10 cellular contexts compared by ENCODE assay signal in genomic region chr3:35638640-35639250, GRCh38. TPM values are rescaled to one million over a fixed set of nuclear protein-coding genes. Genes with fewer than 3 reads are reported as not detected.
DNase-seq lines count a peak whose midpoint lies in the region; ATAC-seq and TF ChIP-seq lines count a peak whose summit lies in the region.
"Had no signal": no experiment of that assay in that cellular context is flagged by ENCODE, and none has a peak within 500 bp of the region (broad histone marks: within the 10 kb centered on the region; RNA-seq: fewer than 3 reads in every experiment).

No MANE protein-coding gene starts in this region.

- H3K18ac ChIP-seq in mesenchymal stem cell (ENCODE audit: low read depth in 1 of 2, low read length in 2 of 2): peak overlapping the region in 1 of 2 experiments; percentile 8

- H3K4me2 ChIP-seq in SK-N-SH (peak overlapping the region; percentile 81), mesenchymal stem cell (ENCODE audit: low read length, poor library complexity, severe bottlenecking) (peak overlapping the region; percentile 76)

- H3K27me3 ChIP-seq in SK-N-SH (ENCODE audit: insufficient read depth) (no peaks in the 10 kb centered on the region), mesenchymal stem cell (ENCODE audit: control insufficient read depth in 1 of 2, insufficient read depth in 1 of 2, low read length in 2 of 2) (peaks cover 0 to 46% of the 10 kb centered on the region in 2 experiments), testis (no peaks in the 10 kb centered on the region)

- POLR2A ChIA-PET in SK-N-SH (lab: Yijun Ruan, JAX): no interaction called here

- peak overlapping the region in 1 of 2 experiments; percentile 72 for H3K23ac ChIP-seq in mesenchymal stem cell (ENCODE audit: low read length in 2 of 2)

- H3K36me3 ChIP-seq in SK-N-SH (replicated peaks in 1 of 2; ENCODE audit: control insufficient read depth in 1 of 2, insufficient read depth in 2 of 2, low read length in 1 of 2) (no peaks in the 10 kb centered on the region), mesenchymal stem cell (ENCODE audit: control insufficient read depth in 1 of 2, insufficient read depth in 2 of 2, low read depth in 1 of 2, low read length in 2 of 2) (no peaks in the 10 kb centered on the region), testis (ENCODE audit: low read depth, missing control alignments) (no peaks in the 10 kb centered on the region)

- no peak overlapping the region for H3K4ac ChIP-seq in mesenchymal stem cell (ENCODE audit: low read depth in 1 of 2, low read length in 2 of 2)

- H2BK120ac ChIP-seq in mesenchymal stem cell (ENCODE audit: low read depth, low read length): no peak overlapping the region

- H3F3A ChIP-seq in SK-N-SH (replicated peaks; ENCODE audit: insufficient read depth): no peaks in the 10 kb centered on the region

- TF ChIP-seq RAD21 in SK-N-SH (IDR thresholded peaks at IDR 0.05; ENCODE audit: low read length): no peak

- H2AFZ ChIP-seq in SK-N-SH (ENCODE audit: low read depth): no peak overlapping the region
- H2AFZ ChIP-seq in mesenchymal stem cell (ENCODE audit: low read depth, low read length): peak overlapping the region; percentile 3

- H3K27ac ChIP-seq in SK-N-SH (ENCODE audit: low read depth in 2 of 2, low read length in 1 of 2) (no peak overlapping the region), mesenchymal stem cell (ENCODE audit: low read length, poor library complexity, severe bottlenecking) (no peak overlapping the region), testis (no peak overlapping the region)

- peak overlapping the region; percentile 40 for H2BK15ac ChIP-seq in mesenchymal stem cell (ENCODE audit: low read depth, poor library complexity, severe bottlenecking)

- H3K79me1 ChIP-seq in mesenchymal stem cell (replicated peaks; ENCODE audit: low read length, poor library complexity, severe bottlenecking): no peaks in the 10 kb centered on the region

- DNase-seq in SK-N-SH (no peak), cerebellar cortex (ENCODE audit: low spot score) (peak; percentile 58), mesenchymal stem cell (no peak), testis (no peak), activated gamma-delta T cell (lab: John Stamatoyannopoulos, UW) (no peak), NCI-H2029 treated with DMSO at 0.1 percent for 48 hours (lab: John Stamatoyannopoulos, UW) (no peak)
- DNase-seq: stimulated activated CD4-positive, alpha-beta T cell treated with anti-CD3 and anti-CD28 coated beads, Interleukin-4, amount 100 ng/mL, for 4 hours had no signal

- WGBS in SK-N-SH (ENCODE audit: low lambda C conversion rate): 58% methylated on average over 31 of the region's 31 CpGs
- WGBS in mesenchymal stem cell: 41% methylated on average over 31 of the region's 31 CpGs
- WGBS in testis, 2 donors: 31 to 79% methylated on average over 10 to 31 of the region's 31 CpGs

- no peaks in the 10 kb centered on the region for H4K20me1 ChIP-seq in SK-N-SH (ENCODE audit: insufficient read depth)

- peaks cover 0 to 3% of the 10 kb centered on the region in 2 experiments; a peak in 1 of 4 replicates for H3K4me1 ChIP-seq in SK-N-SH (ENCODE audit: control insufficient read depth in 1 of 2, insufficient read depth in 2 of 2, low read depth in 1 of 2, low read length in 1 of 2)
- peaks cover 11% of the 10 kb centered on the region for H3K4me1 ChIP-seq in mesenchymal stem cell (ENCODE audit: control insufficient read depth, insufficient read depth, low read depth, low read length)
- H3K4me1 ChIP-seq in testis: no peaks in the 10 kb centered on the region

- H3K79me2 ChIP-seq in SK-N-SH (ENCODE audit: insufficient read depth): no peaks in the 10 kb centered on the region

- H4K8ac ChIP-seq in mesenchymal stem cell (ENCODE audit: low read length): no peak overlapping the region

- no peak overlapping the region for H2BK12ac ChIP-seq in mesenchymal stem cell (ENCODE audit: low read length in 2 of 2)

- H3K14ac ChIP-seq in mesenchymal stem cell (ENCODE audit: low read length in 2 of 2): no peak overlapping the region

- TF ChIP-seq CTCF in SK-N-SH (IDR thresholded peaks at IDR 0.05) (no peak), testis (IDR thresholded peaks at IDR 0.05) (no peak)

- no peak overlapping the region for H2AK5ac ChIP-seq in mesenchymal stem cell (ENCODE audit: low read length, severe bottlenecking)

- TF ChIP-seq POLR2A in testis (IDR thresholded peaks at IDR 0.05): no peak

- H3K9ac ChIP-seq in SK-N-SH (no peak overlapping the region), mesenchymal stem cell (ENCODE audit: low read length) (no peak overlapping the region)

- H3K9me3 ChIP-seq in SK-N-SH (no peaks in the 10 kb centered on the region), mesenchymal stem cell (ENCODE audit: control insufficient read depth, low read length) (no peaks in the 10 kb centered on the region), testis (no peaks in the 10 kb centered on the region)

- no peak overlapping the region for H2BK5ac ChIP-seq in mesenchymal stem cell (ENCODE audit: low read depth, low read length, poor library complexity, severe bottlenecking)

- no peak for ATAC-seq in SK-N-SH treated with all-trans-retinoic acid at 6 μM for 48 hours
- ATAC-seq in GM21526 (IDR thresholded peaks at IDR 0.05; ENCODE audit: low FRiP score, unreplicated experiment): no peak

- intact Hi-C loops in testis (cut with DNase I; ENCODE audit: low total_unique reads): no loop called here

- CTCF ChIA-PET in SK-N-SH (lab: Yijun Ruan, JAX): interaction anchor here (0.6 to 1.5 kb wide), 3 partner anchors 21 to 270 kb away, joined by 3 to 6 read pairs (median 3); no protein-coding TSS in a partner anchor

- H3K9me2 ChIP-seq in SK-N-SH: no peaks in the 10 kb centered on the region

- TF ChIP-seq EP300 in SK-N-SH (IDR thresholded peaks at IDR 0.05; ENCODE audit: borderline replicate concordance in 1 of 2, low read depth in 1 of 2, low read length in 1 of 2): no peak

- peak overlapping the region; percentile 63 to 68; a peak in 3 of 4 replicates for H3K4me3 ChIP-seq in SK-N-SH (ENCODE audit: low read depth in 2 of 2, low read length in 1 of 2)
- H3K4me3 ChIP-seq in mesenchymal stem cell (ENCODE audit: insufficient read depth in 1 of 2, low read depth in 1 of 2, low read length in 2 of 2): peak overlapping the region; percentile 72 to 73
- peak overlapping the region; percentile 18 to 42 for H3K4me3 ChIP-seq in testis

- H4K91ac ChIP-seq in mesenchymal stem cell (ENCODE audit: low read length): no peak overlapping the region

TF ChIP-seq in SK-N-SH, 30 proteins besides CTCF, POLR2A, EP300 and RAD21 (continues in another document):
- TF ChIP-seq TEAD4 (IDR thresholded peaks at IDR 0.05; ENCODE audit: borderline replicate concordance, insufficient read depth): no peak
- TF ChIP-seq JUND (IDR thresholded peaks at IDR 0.05): no peak
- TF ChIP-seq EZH2phosphoT487 (IDR thresholded peaks at IDR 0.05; ENCODE audit: borderline replicate concordance, low read depth): no peak
- no peak for TF ChIP-seq POLR2AphosphoS5 (IDR thresholded peaks at IDR 0.05; ENCODE audit: low read depth, low read length)
- TF ChIP-seq, protein P1, sequence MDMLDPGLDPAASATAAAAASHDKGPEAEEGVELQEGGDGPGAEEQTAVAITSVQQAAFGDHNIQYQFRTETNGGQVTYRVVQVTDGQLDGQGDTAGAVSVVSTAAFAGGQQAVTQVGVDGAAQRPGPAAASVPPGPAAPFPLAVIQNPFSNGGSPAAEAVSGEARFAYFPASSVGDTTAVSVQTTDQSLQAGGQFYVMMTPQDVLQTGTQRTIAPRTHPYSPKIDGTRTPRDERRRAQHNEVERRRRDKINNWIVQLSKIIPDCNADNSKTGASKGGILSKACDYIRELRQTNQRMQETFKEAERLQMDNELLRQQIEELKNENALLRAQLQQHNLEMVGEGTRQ (IDR thresholded peaks at IDR 0.05; ENCODE audit: borderline replicate concordance, low read depth, low read length): no peak
- TF ChIP-seq GABPA (IDR thresholded peaks at IDR 0.05; ENCODE audit: low read depth): no peak

TF ChIP-seq in SK-N-SH treated with all-trans-retinoic acid at 6 μM for 48 hours, 23 proteins besides CTCF, POLR2A, EP300 and RAD21 (continues in another document):
- TF ChIP-seq RARB (CRISPR knock-in tag; IDR thresholded peaks at IDR 0.05): no peak
- TF ChIP-seq, protein P2, sequence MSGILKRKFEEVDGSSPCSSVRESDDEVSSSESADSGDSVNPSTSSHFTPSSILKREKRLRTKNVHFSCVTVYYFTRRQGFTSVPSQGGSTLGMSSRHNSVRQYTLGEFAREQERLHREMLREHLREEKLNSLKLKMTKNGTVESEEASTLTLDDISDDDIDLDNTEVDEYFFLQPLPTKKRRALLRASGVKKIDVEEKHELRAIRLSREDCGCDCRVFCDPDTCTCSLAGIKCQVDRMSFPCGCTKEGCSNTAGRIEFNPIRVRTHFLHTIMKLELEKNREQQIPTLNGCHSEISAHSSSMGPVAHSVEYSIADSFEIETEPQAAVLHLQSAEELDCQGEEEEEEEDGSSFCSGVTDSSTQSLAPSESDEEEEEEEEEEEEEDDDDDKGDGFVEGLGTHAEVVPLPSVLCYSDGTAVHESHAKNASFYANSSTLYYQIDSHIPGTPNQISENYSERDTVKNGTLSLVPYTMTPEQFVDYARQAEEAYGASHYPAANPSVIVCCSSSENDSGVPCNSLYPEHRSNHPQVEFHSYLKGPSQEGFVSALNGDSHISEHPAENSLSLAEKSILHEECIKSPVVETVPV (CRISPR knock-in tag; IDR thresholded peaks at IDR 0.05): no peak
- no peak for TF ChIP-seq POU6F1 (CRISPR knock-in tag; IDR thresholded peaks at IDR 0.05; ENCODE audit: borderline replicate concordance, low read depth)

RNA-seq across cellular contexts. Expression of gene ARPP21, which starts 0.6 kb away (rescaled TPM):
- 1.4 and 1.6 TPM in 2 replicates for polyA plus RNA-seq in SK-N-SH (2012; rRNA removed)
- 1.2 TPM in 2 replicates for polyA plus RNA-seq in SK-N-SH (2012; cell fraction: cytosol; rRNA removed)
- 2.9 TPM in 2 replicates for polyA plus RNA-seq in SK-N-SH (2012; cell fraction: nucleus; rRNA removed)
- not detected for polyA plus RNA-seq in mesenchymal stem cell (2013, experiment 1 of 2)
- polyA plus RNA-seq in mesenchymal stem cell (2013, experiment 2 of 2): not detected
- total RNA-seq in testis: under 1 TPM; 0.47 to 0.87 TPM
- polyA plus RNA-seq in testis (ENCODE audit: insufficient read depth, low read depth, low replicate concordance): 1.1 TPM
- total RNA-seq: A172 had no signal
